Comparison of ENCODE assay signal across 8 cellular contexts in genomic region chr6:32622545-32623401, GRCh38.
DNase-seq lines count a peak whose midpoint lies in the region; ATAC-seq and FAIRE-seq lines count a peak whose summit lies in the region.

No MANE protein-coding gene starts in this region.

- peak; percentile 65 for FAIRE-seq in colon (lab: Jason Lieb, UNC)

- no peak overlapping the region for H3K9ac ChIP-seq in mucosa of rectum (ENCODE audit: low read depth in 1 of 2, low read length in 2 of 2)

- no peaks in the 10 kb centered on the region for H3K27me3 ChIP-seq in mucosa of rectum (ENCODE audit: control insufficient read depth in 2 of 2, insufficient read depth in 2 of 2, low read length in 2 of 2)

- H3K4me1 ChIP-seq in mucosa of rectum (ENCODE audit: control insufficient read depth in 2 of 2, insufficient read depth in 2 of 2, low read length in 2 of 2) = peaks cover 0 to 6% of the 10 kb centered on the region in 2 donors

- H3K9me3 ChIP-seq in mucosa of rectum (ENCODE audit: control insufficient read depth in 2 of 2, low read length in 2 of 2) = no peaks in the 10 kb centered on the region

- H3K27ac ChIP-seq in mucosa of rectum (ENCODE audit: low read depth in 2 of 2, low read length in 2 of 2) = peak overlapping the region; percentile 34 to 75

- peak; percentile 27 for DNase-seq in EH (ENCODE audit: low read depth)
- peak in 4 of 5 experiments; percentile 6 to 98 (median 62) for DNase-seq in T-helper 2 cell
- no peak for DNase-seq in NCI-H2029 (lab: John Stamatoyannopoulos, UW)
- DNase-seq in globus pallidus (ENCODE audit: low spot score) = no peak

- H3K36me3 ChIP-seq in mucosa of rectum (ENCODE audit: control insufficient read depth in 2 of 2, insufficient read depth in 2 of 2, low read length in 2 of 2) = no peaks in the 10 kb centered on the region

- ATAC-seq in GM19468 (IDR thresholded peaks at IDR 0.05; ENCODE audit: extremely low read depth, unreplicated experiment) (peak; percentile 58), HG03460 (IDR thresholded peaks at IDR 0.05; ENCODE audit: unreplicated experiment) (peak; percentile 74)

- peak overlapping the region in 1 of 2 donors; percentile 33 for H3K4me3 ChIP-seq in mucosa of rectum (ENCODE audit: low read length in 2 of 2)

Comparison
In these comparisons a context has a peak if more than half of its experiments do, and no peak if none do; other contexts are left out.
1. DNase-seq: peak in EH (single experiment) and T-helper 2 cell (4 of 5); none in NCI-H2029 (single experiment) and globus pallidus (single experiment).